27 cellular contexts compared by ENCODE assay signal in genomic region chr1:154519661-154520060, GRCh38. TPM values are rescaled to one million over a fixed set of nuclear protein-coding genes. Genes with fewer than 3 reads are reported as not detected.
A peak's percentile ranks its signal among the peaks of the same experiment; 100 is the strongest.
DNase-seq lines count a peak whose midpoint lies in the region; ATAC-seq and TF ChIP-seq lines count a peak whose summit lies in the region.
"Had no signal": no experiment of that assay in that cellular context is flagged by ENCODE, and none has a peak within 500 bp of the region (broad histone marks: within the 10 kb centered on the region; RNA-seq: fewer than 3 reads in every experiment).

No MANE protein-coding gene starts in this region.

- no peaks in the 10 kb centered on the region for H3K4me1 ChIP-seq in CD8-positive, alpha-beta T cell (ENCODE audit: insufficient read depth, low read length)

- no peaks in the 10 kb centered on the region for H3K9me3 ChIP-seq in CD8-positive, alpha-beta T cell (ENCODE audit: low read length)

- DNase-seq in Right ventricle myocardium inferior (ENCODE audit: missing footprints), result no peak
- no peak for DNase-seq in cardiac septum (ENCODE audit: low spot score)
- DNase-seq in mesenteric fat pad (ENCODE audit: low spot score), result peak; percentile 57
- no peak for DNase-seq in NAMALWA (ENCODE audit: low spot score)
- DNase-seq in CD8-positive, alpha-beta T cell, result no peak
- DNase-seq in NCI-H446 treated with DMSO at 0.1 percent for 48 hours (lab: John Stamatoyannopoulos, UW), result no peak
- DNase-seq in H4 (ENCODE audit: low spot score), result no peak
- DNase-seq: activated CD4-positive, alpha-beta T cell treated with anti-CD3 and anti-CD28 coated beads, Interleukin-2, amount 50 U/mL, for 48 hours; activated CD4-positive, CD25-positive, alpha-beta regulatory T cell; activated CD8-positive, alpha-beta memory T cell treated with anti-CD3 and anti-CD28 coated beads, Interleukin-2, amount 50 U/mL, for 4 hours; anterior cingulate cortex; GDM1; HFFc6; KG1; kidney; mesendoderm; naive thymus-derived CD8-positive, alpha-beta T cell; NCI-H1694; retina; stimulated activated naive CD4-positive, alpha-beta T cell treated with Interleukin-2 at 50 U/mL for 16 hours had no signal

- no peaks in the 10 kb centered on the region for H3K36me3 ChIP-seq in CD8-positive, alpha-beta T cell (ENCODE audit: insufficient read depth, low read length)
- H3K36me3 ChIP-seq: cardiac muscle cell had no signal

- H3K27ac ChIP-seq in CD8-positive, alpha-beta T cell (ENCODE audit: low read depth, low read length), result no peak overlapping the region

- no peak overlapping the region for H3K4me3 Mint-ChIP-seq in CD8-positive, alpha-beta T cell
- H3K4me3 Mint-ChIP-seq: activated naive CD4-positive, alpha-beta T cell treated with anti-CD3 and anti-CD28 coated beads, Interleukin-2, amount 50 U/mL, for 24 hours; B cell; HFFc6; naive thymus-derived CD8-positive, alpha-beta T cell had no signal

- POLR2A ChIA-PET in CD8-positive, alpha-beta T cell (lab: Charles Lee), result no interaction called here

- CTCF ChIA-PET in CD8-positive, alpha-beta T cell (lab: Charles Lee), result no interaction called here

- no peak overlapping the region for H3K27ac Mint-ChIP-seq in CD8-positive, alpha-beta T cell
- H3K27ac Mint-ChIP-seq: activated naive CD4-positive, alpha-beta T cell treated with anti-CD3 and anti-CD28 coated beads, Interleukin-2, amount 50 U/mL, for 24 hours; B cell; HFFc6; naive thymus-derived CD8-positive, alpha-beta T cell had no signal

- H3K4me3 ChIP-seq in CD8-positive, alpha-beta T cell (ENCODE audit: low read depth, low read length), result no peak overlapping the region
- H3K4me3 ChIP-seq: cardiac muscle cell had no signal

- peak; percentile 67 for ATAC-seq in Right ventricle myocardium inferior
- ATAC-seq in esophagus mucosa, result peak; percentile 15
- ATAC-seq in CD8-positive, alpha-beta T cell, result no peak
- ATAC-seq: naive thymus-derived CD8-positive, alpha-beta T cell had no signal

- H3K27me3 Mint-ChIP-seq in CD8-positive, alpha-beta T cell (ENCODE audit: low read depth), result peaks cover 14% of the 10 kb centered on the region
- H3K27me3 Mint-ChIP-seq: activated naive CD4-positive, alpha-beta T cell treated with anti-CD3 and anti-CD28 coated beads, Interleukin-2, amount 50 U/mL, for 24 hours had no signal

- H3K9me3 Mint-ChIP-seq in CD8-positive, alpha-beta T cell, result no peaks in the 10 kb centered on the region
- H3K9me3 Mint-ChIP-seq: activated naive CD4-positive, alpha-beta T cell treated with anti-CD3 and anti-CD28 coated beads, Interleukin-2, amount 50 U/mL, for 24 hours; HFFc6; naive thymus-derived CD8-positive, alpha-beta T cell had no signal

- H3K27me3 ChIP-seq in CD8-positive, alpha-beta T cell (ENCODE audit: insufficient read depth, low read length), result no peaks in the 10 kb centered on the region
- H3K27me3 ChIP-seq: cardiac muscle cell had no signal

- no peaks in the 10 kb centered on the region for H3K36me3 Mint-ChIP-seq in CD8-positive, alpha-beta T cell
- H3K36me3 Mint-ChIP-seq: activated naive CD4-positive, alpha-beta T cell treated with anti-CD3 and anti-CD28 coated beads, Interleukin-2, amount 50 U/mL, for 24 hours; naive thymus-derived CD8-positive, alpha-beta T cell had no signal

- intact Hi-C loops in Right ventricle myocardium inferior (cut with DNase I) (no loop called here), cardiac septum (cut with DNase I) (no loop called here)
- intact Hi-C loops in CD8-positive, alpha-beta T cell (cut with DNase I, micrococcal nuclease), result no loop called here

- H3K4me1 Mint-ChIP-seq in CD8-positive, alpha-beta T cell (ENCODE audit: low read depth), result no peaks in the 10 kb centered on the region
- H3K4me1 Mint-ChIP-seq: activated naive CD4-positive, alpha-beta T cell treated with anti-CD3 and anti-CD28 coated beads, Interleukin-2, amount 50 U/mL, for 24 hours; B cell; naive thymus-derived CD8-positive, alpha-beta T cell had no signal

- no peak for TF ChIP-seq CTCF in CD8-positive, alpha-beta T cell (IDR thresholded peaks at IDR 0.05)

RNA-seq across cellular contexts. Expression of gene SHE, which starts 17.4 kb away (rescaled TPM):
- 11.3 TPM for total RNA-seq in Right ventricle myocardium inferior
- total RNA-seq in cardiac septum, result 16.8 TPM
- total RNA-seq in esophagus mucosa, result 1.4 TPM
- total RNA-seq in mesenteric fat pad, result 33.1 TPM
- total RNA-seq in CD8-positive, alpha-beta T cell, result not detected
- total RNA-seq in H4 (2014; rRNA removed; shearing (Covaris generic)), result not detected in 2 replicates
- total RNA-seq: A172; B cell; HFFc6; HT1080; naive thymus-derived CD8-positive, alpha-beta T cell; osteocyte had no signal

RNA-seq across cellular contexts. Expression of gene TDRD10, which starts 17.6 kb away (rescaled TPM):
- total RNA-seq in Right ventricle myocardium inferior (2.2 TPM), cardiac septum (5.0 TPM), esophagus mucosa (0.44 TPM), mesenteric fat pad (7.2 TPM)
- total RNA-seq in CD8-positive, alpha-beta T cell, result not detected
- not detected in 2 replicates for total RNA-seq in H4 (2014; rRNA removed; shearing (Covaris generic))
- total RNA-seq: A172; B cell; HFFc6; HT1080; naive thymus-derived CD8-positive, alpha-beta T cell; osteocyte had no signal

RNA-seq across cellular contexts. Expression of gene UBE2Q1, which starts 38.8 kb away (rescaled TPM):
- total RNA-seq in Right ventricle myocardium inferior (53.2 TPM), cardiac septum (65.5 TPM), esophagus mucosa (37.3 TPM), mesenteric fat pad (67.5 TPM)
- 10 to 100 TPM; 77.5 to 77.7 TPM for total RNA-seq in CD8-positive, alpha-beta T cell
- 34.9 and 35.7 TPM in 2 replicates for total RNA-seq in H4 (2014; rRNA removed; shearing (Covaris generic))

RNA-seq across cellular contexts. Expression of gene CHRNB2, which starts 47.9 kb away (rescaled TPM):
- not detected for total RNA-seq in Right ventricle myocardium inferior
- 0.05 TPM for total RNA-seq in cardiac septum
- total RNA-seq in esophagus mucosa, result 0.20 TPM
- not detected for total RNA-seq in mesenteric fat pad
- total RNA-seq in CD8-positive, alpha-beta T cell, result not detected
- total RNA-seq in H4 (2014; rRNA removed; shearing (Covaris generic)), result not detected in 2 replicates
- total RNA-seq: A172; B cell; naive thymus-derived CD8-positive, alpha-beta T cell had no signal
